ENCODE assay signal across 1 cellular context in the genomic region with DNA sequence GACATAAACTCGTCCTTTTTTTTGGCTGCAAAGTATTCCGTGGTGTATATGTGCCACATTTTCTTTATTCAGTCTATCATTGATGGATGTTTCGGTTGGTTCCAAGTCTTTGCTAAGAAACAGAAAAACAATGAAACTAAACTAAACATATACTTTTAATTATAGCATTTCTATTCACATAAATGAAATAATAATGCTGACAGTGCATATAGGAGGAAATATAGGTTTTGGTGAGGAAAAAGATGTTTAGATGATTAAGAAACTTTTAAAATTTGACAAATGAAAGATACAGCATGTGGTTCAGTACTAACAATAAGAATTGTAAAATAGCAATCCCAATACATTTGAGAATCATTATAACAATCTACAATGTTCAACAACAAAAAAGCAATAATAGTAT.
TF ChIP-seq lines count a peak whose summit lies in the region.

No MANE protein-coding gene starts in this region.

TF ChIP-seq in K562, 482 proteins besides CTCF, POLR2A, EP300 and RAD21:
- TF ChIP-seq CHD2 (IDR thresholded peaks at IDR 0.05; ENCODE audit: low read depth, low read length) (no peak), TRIM24 (IDR thresholded peaks at IDR 0.05) (no peak), POLR2G (IDR thresholded peaks at IDR 0.05; ENCODE audit: low read depth, low read length) (no peak), CSDE1 (IDR thresholded peaks at IDR 0.05) (no peak), MAFG (tag; conservative IDR thresholded peaks at IDR 0.05) (peak; percentile 70), C11orf30 (IDR thresholded peaks at IDR 0.05; ENCODE audit: low read depth) (peak; percentile 68), ZNF224 (CRISPR knock-in tag; IDR thresholded peaks at IDR 0.05) (no peak), HCFC1 (IDR thresholded peaks at IDR 0.05; ENCODE audit: low read depth, low read length) (no peak), ZNF316 (IDR thresholded peaks at IDR 0.05) (peak; percentile 91), MAZ (CRISPR knock-in tag; conservative IDR thresholded peaks at IDR 0.05 in 1 of 2, IDR thresholded peaks at IDR 0.05 in 1 of 2) (no peak), HNRNPH1 (optimal IDR thresholded peaks at IDR 0.05; ENCODE audit: low read depth, low read length) (no peak), CBX1 (IDR thresholded peaks at IDR 0.05; ENCODE audit: low read depth) (no peak), ZNF695 (CRISPR knock-in tag; IDR thresholded peaks at IDR 0.05) (no peak), BRF1 (IDR thresholded peaks at IDR 0.05; ENCODE audit: borderline replicate concordance, extremely low read depth, insufficient read length) (no peak), IRF2 (CRISPR knock-in tag; IDR thresholded peaks at IDR 0.05) (no peak), ZNF707 (CRISPR knock-in tag; conservative IDR thresholded peaks at IDR 0.05) (no peak), MAFK (IDR thresholded peaks at IDR 0.05; ENCODE audit: low read length) (peak; percentile 87), ZC3H8 (IDR thresholded peaks at IDR 0.05) (no peak), FOS (IDR thresholded peaks at IDR 0.05; ENCODE audit: extremely low read depth, insufficient read length) (no peak), TSC22D4 (tag; IDR thresholded peaks at IDR 0.05) (no peak), CHD1 (IDR thresholded peaks at IDR 0.05; ENCODE audit: low read length) (no peak), ATF7 (IDR thresholded peaks at IDR 0.05) (no peak), MECOM (CRISPR knock-in tag; IDR thresholded peaks at IDR 0.05) (no peak), SMAD4 (CRISPR knock-in tag; conservative IDR thresholded peaks at IDR 0.05) (no peak), ZNF253 (CRISPR knock-in tag; conservative IDR thresholded peaks at IDR 0.05) (no peak), TCF7L2 (IDR thresholded peaks at IDR 0.05; ENCODE audit: low read depth, low read length) (no peak), MXI1 (IDR thresholded peaks at IDR 0.05; ENCODE audit: low read depth, low read length) (no peak), PCBP1 (IDR thresholded peaks at IDR 0.05; ENCODE audit: low read depth, low read length, poor library complexity, severe bottlenecking) (no peak), SMAD3 (CRISPR knock-in tag; conservative IDR thresholded peaks at IDR 0.05) (no peak), RBM14 (IDR thresholded peaks at IDR 0.05; ENCODE audit: borderline replicate concordance, insufficient read depth, low read depth, low read length) (no peak), KHSRP (IDR thresholded peaks at IDR 0.05) (no peak), MAFF (IDR thresholded peaks at IDR 0.05; ENCODE audit: low read length) (peak; percentile 81)
- TF ChIP-seq, protein P1, sequence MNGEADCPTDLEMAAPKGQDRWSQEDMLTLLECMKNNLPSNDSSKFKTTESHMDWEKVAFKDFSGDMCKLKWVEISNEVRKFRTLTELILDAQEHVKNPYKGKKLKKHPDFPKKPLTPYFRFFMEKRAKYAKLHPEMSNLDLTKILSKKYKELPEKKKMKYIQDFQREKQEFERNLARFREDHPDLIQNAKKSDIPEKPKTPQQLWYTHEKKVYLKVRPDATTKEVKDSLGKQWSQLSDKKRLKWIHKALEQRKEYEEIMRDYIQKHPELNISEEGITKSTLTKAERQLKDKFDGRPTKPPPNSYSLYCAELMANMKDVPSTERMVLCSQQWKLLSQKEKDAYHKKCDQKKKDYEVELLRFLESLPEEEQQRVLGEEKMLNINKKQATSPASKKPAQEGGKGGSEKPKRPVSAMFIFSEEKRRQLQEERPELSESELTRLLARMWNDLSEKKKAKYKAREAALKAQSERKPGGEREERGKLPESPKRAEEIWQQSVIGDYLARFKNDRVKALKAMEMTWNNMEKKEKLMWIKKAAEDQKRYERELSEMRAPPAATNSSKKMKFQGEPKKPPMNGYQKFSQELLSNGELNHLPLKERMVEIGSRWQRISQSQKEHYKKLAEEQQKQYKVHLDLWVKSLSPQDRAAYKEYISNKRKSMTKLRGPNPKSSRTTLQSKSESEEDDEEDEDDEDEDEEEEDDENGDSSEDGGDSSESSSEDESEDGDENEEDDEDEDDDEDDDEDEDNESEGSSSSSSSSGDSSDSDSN (IDR thresholded peaks at IDR 0.05; ENCODE audit: borderline replicate concordance in 1 of 2, low read depth in 2 of 2, low read length in 2 of 2) = no peak
- TF ChIP-seq, protein P2, sequence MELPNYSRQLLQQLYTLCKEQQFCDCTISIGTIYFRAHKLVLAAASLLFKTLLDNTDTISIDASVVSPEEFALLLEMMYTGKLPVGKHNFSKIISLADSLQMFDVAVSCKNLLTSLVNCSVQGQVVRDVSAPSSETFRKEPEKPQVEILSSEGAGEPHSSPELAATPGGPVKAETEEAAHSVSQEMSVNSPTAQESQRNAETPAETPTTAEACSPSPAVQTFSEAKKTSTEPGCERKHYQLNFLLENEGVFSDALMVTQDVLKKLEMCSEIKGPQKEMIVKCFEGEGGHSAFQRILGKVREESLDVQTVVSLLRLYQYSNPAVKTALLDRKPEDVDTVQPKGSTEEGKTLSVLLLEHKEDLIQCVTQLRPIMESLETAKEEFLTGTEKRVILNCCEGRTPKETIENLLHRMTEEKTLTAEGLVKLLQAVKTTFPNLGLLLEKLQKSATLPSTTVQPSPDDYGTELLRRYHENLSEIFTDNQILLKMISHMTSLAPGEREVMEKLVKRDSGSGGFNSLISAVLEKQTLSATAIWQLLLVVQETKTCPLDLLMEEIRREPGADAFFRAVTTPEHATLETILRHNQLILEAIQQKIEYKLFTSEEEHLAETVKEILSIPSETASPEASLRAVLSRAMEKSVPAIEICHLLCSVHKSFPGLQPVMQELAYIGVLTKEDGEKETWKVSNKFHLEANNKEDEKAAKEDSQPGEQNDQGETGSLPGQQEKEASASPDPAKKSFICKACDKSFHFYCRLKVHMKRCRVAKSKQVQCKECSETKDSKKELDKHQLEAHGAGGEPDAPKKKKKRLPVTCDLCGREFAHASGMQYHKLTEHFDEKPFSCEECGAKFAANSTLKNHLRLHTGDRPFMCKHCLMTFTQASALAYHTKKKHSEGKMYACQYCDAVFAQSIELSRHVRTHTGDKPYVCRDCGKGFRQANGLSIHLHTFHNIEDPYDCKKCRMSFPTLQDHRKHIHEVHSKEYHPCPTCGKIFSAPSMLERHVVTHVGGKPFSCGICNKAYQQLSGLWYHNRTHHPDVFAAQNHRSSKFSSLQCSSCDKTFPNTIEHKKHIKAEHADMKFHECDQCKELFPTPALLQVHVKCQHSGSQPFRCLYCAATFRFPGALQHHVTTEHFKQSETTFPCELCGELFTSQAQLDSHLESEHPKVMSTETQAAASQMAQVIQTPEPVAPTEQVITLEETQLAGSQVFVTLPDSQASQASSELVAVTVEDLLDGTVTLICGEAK (IDR thresholded peaks at IDR 0.05) = no peak
- TF ChIP-seq, protein P2 (CRISPR knock-in tag; IDR thresholded peaks at IDR 0.05) = no peak
- TF ChIP-seq, protein P3, sequence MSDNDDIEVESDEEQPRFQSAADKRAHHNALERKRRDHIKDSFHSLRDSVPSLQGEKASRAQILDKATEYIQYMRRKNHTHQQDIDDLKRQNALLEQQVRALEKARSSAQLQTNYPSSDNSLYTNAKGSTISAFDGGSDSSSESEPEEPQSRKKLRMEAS (CRISPR knock-in tag; IDR thresholded peaks at IDR 0.05) = no peak
- TF ChIP-seq, protein P4, sequence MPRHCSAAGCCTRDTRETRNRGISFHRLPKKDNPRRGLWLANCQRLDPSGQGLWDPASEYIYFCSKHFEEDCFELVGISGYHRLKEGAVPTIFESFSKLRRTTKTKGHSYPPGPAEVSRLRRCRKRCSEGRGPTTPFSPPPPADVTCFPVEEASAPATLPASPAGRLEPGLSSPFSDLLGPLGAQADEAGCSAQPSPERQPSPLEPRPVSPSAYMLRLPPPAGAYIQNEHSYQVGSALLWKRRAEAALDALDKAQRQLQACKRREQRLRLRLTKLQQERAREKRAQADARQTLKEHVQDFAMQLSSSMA (CRISPR knock-in tag; IDR thresholded peaks at IDR 0.05) = no peak
- TF ChIP-seq, protein P5, sequence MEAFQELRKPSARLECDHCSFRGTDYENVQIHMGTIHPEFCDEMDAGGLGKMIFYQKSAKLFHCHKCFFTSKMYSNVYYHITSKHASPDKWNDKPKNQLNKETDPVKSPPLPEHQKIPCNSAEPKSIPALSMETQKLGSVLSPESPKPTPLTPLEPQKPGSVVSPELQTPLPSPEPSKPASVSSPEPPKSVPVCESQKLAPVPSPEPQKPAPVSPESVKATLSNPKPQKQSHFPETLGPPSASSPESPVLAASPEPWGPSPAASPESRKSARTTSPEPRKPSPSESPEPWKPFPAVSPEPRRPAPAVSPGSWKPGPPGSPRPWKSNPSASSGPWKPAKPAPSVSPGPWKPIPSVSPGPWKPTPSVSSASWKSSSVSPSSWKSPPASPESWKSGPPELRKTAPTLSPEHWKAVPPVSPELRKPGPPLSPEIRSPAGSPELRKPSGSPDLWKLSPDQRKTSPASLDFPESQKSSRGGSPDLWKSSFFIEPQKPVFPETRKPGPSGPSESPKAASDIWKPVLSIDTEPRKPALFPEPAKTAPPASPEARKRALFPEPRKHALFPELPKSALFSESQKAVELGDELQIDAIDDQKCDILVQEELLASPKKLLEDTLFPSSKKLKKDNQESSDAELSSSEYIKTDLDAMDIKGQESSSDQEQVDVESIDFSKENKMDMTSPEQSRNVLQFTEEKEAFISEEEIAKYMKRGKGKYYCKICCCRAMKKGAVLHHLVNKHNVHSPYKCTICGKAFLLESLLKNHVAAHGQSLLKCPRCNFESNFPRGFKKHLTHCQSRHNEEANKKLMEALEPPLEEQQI (IDR thresholded peaks at IDR 0.05) = no peak
- TF ChIP-seq, protein P6, sequence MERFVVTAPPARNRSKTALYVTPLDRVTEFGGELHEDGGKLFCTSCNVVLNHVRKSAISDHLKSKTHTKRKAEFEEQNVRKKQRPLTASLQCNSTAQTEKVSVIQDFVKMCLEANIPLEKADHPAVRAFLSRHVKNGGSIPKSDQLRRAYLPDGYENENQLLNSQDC (CRISPR knock-in tag; IDR thresholded peaks at IDR 0.05) = no peak
- TF ChIP-seq, protein P7, sequence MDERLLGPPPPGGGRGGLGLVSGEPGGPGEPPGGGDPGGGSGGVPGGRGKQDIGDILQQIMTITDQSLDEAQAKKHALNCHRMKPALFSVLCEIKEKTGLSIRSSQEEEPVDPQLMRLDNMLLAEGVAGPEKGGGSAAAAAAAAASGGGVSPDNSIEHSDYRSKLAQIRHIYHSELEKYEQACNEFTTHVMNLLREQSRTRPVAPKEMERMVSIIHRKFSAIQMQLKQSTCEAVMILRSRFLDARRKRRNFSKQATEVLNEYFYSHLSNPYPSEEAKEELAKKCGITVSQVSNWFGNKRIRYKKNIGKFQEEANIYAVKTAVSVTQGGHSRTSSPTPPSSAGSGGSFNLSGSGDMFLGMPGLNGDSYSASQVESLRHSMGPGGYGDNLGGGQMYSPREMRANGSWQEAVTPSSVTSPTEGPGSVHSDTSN (CRISPR knock-in tag; IDR thresholded peaks at IDR 0.05; ENCODE audit: low read depth) = no peak
- TF ChIP-seq, protein P7 (tag; conservative IDR thresholded peaks at IDR 0.05; ENCODE audit: low read depth) = no peak
